Comparison of ENCODE assay signal across 17 cellular contexts in genomic region chr14:75042040-75042439, GRCh38. TPM values are rescaled to one million over a fixed set of nuclear protein-coding genes. Genes with fewer than 3 reads are reported as not detected.
DNase-seq lines count a peak whose midpoint lies in the region; ATAC-seq and TF ChIP-seq lines count a peak whose summit lies in the region.
"Had no signal": no experiment of that assay in that cellular context is flagged by ENCODE, and none has a peak within 500 bp of the region (broad histone marks: within the 10 kb centered on the region; RNA-seq: fewer than 3 reads in every experiment).

No MANE protein-coding gene starts in this region.

- H3K36me3 ChIP-seq in Peyer's patch, result peaks cover 0 to 29% (median 0%) of the 10 kb centered on the region in 3 donors

- no peak for ATAC-seq in HG03196 (IDR thresholded peaks at IDR 0.05; ENCODE audit: unreplicated experiment)
- ATAC-seq in GM21423 (IDR thresholded peaks at IDR 0.05; ENCODE audit: unreplicated experiment), result no peak

- DNase-seq in DMS 273 (lab: John Stamatoyannopoulos, UW; ENCODE audit: unreplicated experiment) (peak; percentile 88), Peyer's patch (no peak), epithelial cell of prostate (ENCODE audit: low read depth, low spot score) (no peak), amygdala (lab: John Stamatoyannopoulos, UW) (no peak)
- no peak for DNase-seq in activated CD4-positive, alpha-beta T cell treated with anti-CD3 and anti-CD28 coated beads, Interleukin-2, amount 50 U/mL, for 1 hour
- DNase-seq: activated CD4-positive, alpha-beta T cell treated with anti-CD3 and anti-CD28 coated beads, Interleukin-2, amount 10 ng/mL, durations not matched to agents 24 days and 14 days; activated effector memory CD4-positive, alpha-beta T cell treated with Interleukin-2 at 50 U/mL for 16 hours; erythroblast; NCI-H146; stimulated activated CD4-positive, alpha-beta T cell treated with anti-CD3 and anti-CD28 coated beads, Interleukin-4, amount 100 ng/mL, for 1 hour; stimulated activated naive CD4-positive, alpha-beta T cell; T-helper 1 cell had no signal

- H3K27me3 Mint-ChIP-seq in nephron (ENCODE audit: low read depth), result no peaks in the 10 kb centered on the region
- H3K27me3 Mint-ChIP-seq: activated CD4-positive, alpha-beta T cell treated with anti-CD3 and anti-CD28 coated beads, Interleukin-2, amount 10 ng/mL, durations not matched to agents 24 days and 14 days had no signal

- peaks cover 45% of the 10 kb centered on the region for H3K36me3 Mint-ChIP-seq in nephron (ENCODE audit: low read depth)

- H3K4me3 ChIP-seq in Peyer's patch, result peak overlapping the region in 1 of 4 donors; percentile 18
- H3K4me3 ChIP-seq: BLaER1 treated with 17β-estradiol and CSF1 and Interleukin-3, amounts not matched to agents 10 nM and 100 nM had no signal

- H3K9me3 Mint-ChIP-seq in nephron, result no peaks in the 10 kb centered on the region
- H3K9me3 Mint-ChIP-seq: activated CD4-positive, alpha-beta T cell treated with anti-CD3 and anti-CD28 coated beads, Interleukin-2, amount 10 ng/mL, durations not matched to agents 24 days and 14 days had no signal

- TF ChIP-seq POLR2A in Peyer's patch (IDR thresholded peaks at IDR 0.05), result no peak

- no peaks in the 10 kb centered on the region for H3K27me3 ChIP-seq in Peyer's patch
- H3K27me3 ChIP-seq: BLaER1 treated with 17β-estradiol and CSF1 and Interleukin-3, amounts not matched to agents 10 nM and 100 nM had no signal

- H3K4me1 Mint-ChIP-seq in nephron, result peaks cover 33% of the 10 kb centered on the region

- TF ChIP-seq CTCF in Peyer's patch (IDR thresholded peaks at IDR 0.05) (no peak), nephron (IDR thresholded peaks at IDR 0.05; ENCODE audit: unreplicated experiment in 3 of 3) (no peak)

- no peaks in the 10 kb centered on the region for H3K9me3 ChIP-seq in Peyer's patch
- H3K9me3 ChIP-seq: BLaER1 treated with 17β-estradiol and CSF1 and Interleukin-3, amounts not matched to agents 10 nM and 100 nM had no signal

- H3K27ac ChIP-seq in Peyer's patch, result peak overlapping the region in 3 of 4 donors; percentile 28 to 90 (median 77)
- peak overlapping the region; percentile 9 for H3K27ac ChIP-seq in epithelial cell of prostate
- H3K27ac ChIP-seq: BLaER1 treated with 17β-estradiol and CSF1 and Interleukin-3, amounts not matched to agents 10 nM and 100 nM had no signal

- H3K4me3 Mint-ChIP-seq in nephron, result peak overlapping the region in 1 of 3 experiments; percentile 51
- H3K4me3 Mint-ChIP-seq: activated CD4-positive, alpha-beta T cell treated with anti-CD3 and anti-CD28 coated beads, Interleukin-2, amount 10 ng/mL, durations not matched to agents 24 days and 14 days had no signal

- H3K27ac Mint-ChIP-seq in nephron, result peak overlapping the region; percentile 86 to 97 (median 95)
- H3K27ac Mint-ChIP-seq: activated CD4-positive, alpha-beta T cell treated with anti-CD3 and anti-CD28 coated beads, Interleukin-2, amount 10 ng/mL, durations not matched to agents 24 days and 14 days had no signal

- peaks cover 0 to 42% (median 3%) of the 10 kb centered on the region in 4 donors for H3K4me1 ChIP-seq in Peyer's patch
- H3K4me1 ChIP-seq: BLaER1 treated with 17β-estradiol and CSF1 and Interleukin-3, amounts not matched to agents 10 nM and 100 nM had no signal

RNA-seq across cellular contexts. Expression of gene MLH3, which starts 9.2 kb away (rescaled TPM):
- 10 to 100 TPM; 40.6 to 57.0 (median 48.5) TPM for total RNA-seq in Peyer's patch

RNA-seq across cellular contexts. Expression of gene ACYP1, which starts 21.8 kb away (rescaled TPM):
- total RNA-seq in Peyer's patch, result 10 to 100 TPM; 15.7 to 36.4 (median 25.0) TPM

RNA-seq across cellular contexts. Expression of gene ZC2HC1C, which starts 27.4 kb away (rescaled TPM):
- total RNA-seq in Peyer's patch, result 10 to 100 TPM in 3 of 4 donors, 1 to 10 TPM in 1; 9.2 to 18.3 (median 14.9) TPM
- total RNA-seq: mononuclear cell had no signal

RNA-seq across cellular contexts. Expression of gene EIF2B2, which starts 39.3 kb away (rescaled TPM):
- total RNA-seq in Peyer's patch, result 10 to 100 TPM; 32.3 to 38.6 (median 34.7) TPM
